Comparison of ENCODE assay signal across 15 cellular contexts in the genomic region with DNA sequence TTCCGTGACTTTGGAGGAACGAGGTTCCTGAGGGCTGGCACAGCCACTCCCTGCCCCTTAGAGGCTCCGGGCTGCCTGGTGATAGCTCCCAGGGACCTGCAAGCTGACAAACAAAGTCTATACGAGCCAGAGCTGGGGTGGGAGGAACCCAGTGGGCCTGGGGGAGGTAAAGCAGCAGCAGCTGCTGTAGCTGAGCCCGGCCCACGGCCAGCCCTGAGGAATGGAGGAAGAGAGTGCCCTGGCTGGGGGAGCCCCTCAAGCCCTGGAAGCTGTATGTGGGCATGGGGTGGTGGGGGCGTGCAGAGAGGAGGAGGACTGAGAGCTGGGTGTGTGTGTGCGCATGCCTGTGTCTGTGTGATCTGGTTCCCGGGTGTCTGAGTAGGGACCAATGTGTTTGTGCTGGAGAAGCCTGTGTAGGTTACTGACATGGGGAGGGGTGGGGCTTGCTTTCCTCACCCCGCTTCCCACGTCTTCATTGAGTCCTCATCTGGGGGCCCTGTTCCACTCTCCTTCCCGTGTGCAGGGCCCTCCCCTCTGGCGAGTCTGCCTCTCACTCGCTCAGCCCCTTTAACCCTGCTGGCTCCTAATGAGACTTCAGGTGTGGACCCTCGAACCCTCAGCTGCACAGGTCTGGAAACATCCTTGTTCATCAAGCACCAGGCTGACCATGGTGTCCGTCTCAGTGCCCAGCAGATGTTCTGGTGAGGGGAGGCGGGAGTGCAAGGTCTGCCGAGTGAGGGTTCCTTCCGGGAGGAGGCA. TPM values are rescaled to one million over a fixed set of nuclear protein-coding genes. Genes with fewer than 3 reads are reported as not detected.
DNase-seq lines count a peak whose midpoint lies in the region; FAIRE-seq and TF ChIP-seq lines count a peak whose summit lies in the region.
"Had no signal": no experiment of that assay in that cellular context is flagged by ENCODE, and none has a peak within 500 bp of the region (broad histone marks: within the 10 kb centered on the region; RNA-seq: fewer than 3 reads in every experiment).

No MANE protein-coding gene starts in this region.

- H3K4me3 Mint-ChIP-seq in dendritic cell treated with granulocyte-macrophage colony-stimulating factor and Interleukin-4, amounts not matched to agents 40 ng/mL and 50 ng/mL, for 4 days, result no peak overlapping the region
- H3K4me3 Mint-ChIP-seq: activated naive CD8-positive, alpha-beta T cell had no signal

- no peaks in the 10 kb centered on the region for H3K27me3 ChIP-seq in mesendoderm (ENCODE audit: insufficient read depth, low read length, poor library complexity)

- no peak overlapping the region for H4K5ac ChIP-seq in mesendoderm (ENCODE audit: low read length)

- no peaks in the 10 kb centered on the region for H3K79me2 ChIP-seq in mesendoderm (ENCODE audit: control insufficient read depth, insufficient read depth, low read length)

- H3K23ac ChIP-seq in mesendoderm (ENCODE audit: low read length), result peak overlapping the region; percentile 45

- no peak overlapping the region for H2BK15ac ChIP-seq in mesendoderm (replicated peaks; ENCODE audit: low read depth)

- no peak for TF ChIP-seq POLR2A in GM12892 (IDR thresholded peaks at IDR 0.05; ENCODE audit: low read depth, low read length)

- no CpG with 5 or more reads among the region's 19 CpGs for WGBS in mesendoderm (ENCODE audit: extremely low coverage, insufficient coverage, low lambda C conversion rate)

- H3K4me3 ChIP-seq in mesendoderm (ENCODE audit: low read length), result no peak overlapping the region
- H3K4me3 ChIP-seq: A549, SK-N-MC had no signal

- H3K56ac ChIP-seq in mesendoderm (ENCODE audit: low read length), result peak overlapping the region; percentile 60

- peak overlapping the region; percentile 90 for H2AK5ac ChIP-seq in mesendoderm (ENCODE audit: low read length)

- H3K9me3 Mint-ChIP-seq in dendritic cell treated with granulocyte-macrophage colony-stimulating factor and Interleukin-4, amounts not matched to agents 40 ng/mL and 50 ng/mL, for 4 days, result no peaks in the 10 kb centered on the region

- no peaks in the 10 kb centered on the region for H3K27me3 Mint-ChIP-seq in dendritic cell treated with granulocyte-macrophage colony-stimulating factor and Interleukin-4, amounts not matched to agents 40 ng/mL and 50 ng/mL, for 4 days
- H3K27me3 Mint-ChIP-seq: activated naive CD8-positive, alpha-beta T cell had no signal

- H3K27ac ChIP-seq in mesendoderm (ENCODE audit: low read depth, low read length) (no peak overlapping the region), temporal lobe (ENCODE audit: low read depth, low read length) (peak overlapping the region; percentile 59)
- H3K27ac ChIP-seq: A549, SK-N-MC had no signal

- peaks cover 5% of the 10 kb centered on the region for H3K4me1 ChIP-seq in mesendoderm (ENCODE audit: control insufficient read depth, low read depth, low read length)
- H3K4me1 ChIP-seq: A549 had no signal

- no peak for FAIRE-seq in GM12892 (lab: Jason Lieb, UNC)
- FAIRE-seq: A549 had no signal

- no peak overlapping the region for H4K8ac ChIP-seq in mesendoderm (ENCODE audit: low read depth, low read length)

- H3K4me2 ChIP-seq in mesendoderm (ENCODE audit: low read length), result no peak overlapping the region
- H3K4me2 ChIP-seq: A549 had no signal

- H3K18ac ChIP-seq in mesendoderm (ENCODE audit: low read length), result no peak overlapping the region

- no peaks in the 10 kb centered on the region for H3K36me3 ChIP-seq in mesendoderm (ENCODE audit: control insufficient read depth, insufficient read depth, low read length)

- H3K9ac ChIP-seq in mesendoderm (ENCODE audit: low read length), result peak overlapping the region; percentile 34

- DNase-seq in NCI-H2029 (lab: John Stamatoyannopoulos, UW), result peak; percentile 16
- no peak for DNase-seq in NCI-H2029 treated with DMSO at 0.1 percent for 48 hours (lab: John Stamatoyannopoulos, UW)
- no peak for DNase-seq in mesendoderm
- DNase-seq in RKO (ENCODE audit: low spot score), result no peak
- DNase-seq in GM12892 (ENCODE audit: insufficient read length), result no peak
- DNase-seq in activated CD4-positive, CD25-positive, alpha-beta regulatory T cell (lab: John Stamatoyannopoulos, UW), result no peak
- DNase-seq: activated CD4-positive, alpha-beta T cell treated with anti-CD3 and anti-CD28 coated beads for 48 hours; effector CD4-positive, alpha-beta T cell; Kasumi-1; NCI-H526 treated with DMSO at 0.1 percent for 48 hours had no signal

- H3K4me1 Mint-ChIP-seq in dendritic cell treated with granulocyte-macrophage colony-stimulating factor and Interleukin-4, amounts not matched to agents 40 ng/mL and 50 ng/mL, for 4 days (ENCODE audit: low read depth), result peaks cover 75% of the 10 kb centered on the region

- intact Hi-C loops in dendritic cell treated with granulocyte-macrophage colony-stimulating factor and Interleukin-4, amounts not matched to agents 40 ng/mL and 50 ng/mL, for 4 days (cut with micrococcal nuclease), result no loop called here

- peaks cover 7% of the 10 kb centered on the region for H3K79me1 ChIP-seq in mesendoderm (ENCODE audit: low read length)

- H3K4ac ChIP-seq in mesendoderm (ENCODE audit: low read depth, low read length), result no peak overlapping the region

- H3K27ac Mint-ChIP-seq in dendritic cell treated with granulocyte-macrophage colony-stimulating factor and Interleukin-4, amounts not matched to agents 40 ng/mL and 50 ng/mL, for 4 days, result peak overlapping the region; percentile 73
- H3K27ac Mint-ChIP-seq: activated naive CD8-positive, alpha-beta T cell had no signal

- H2BK120ac ChIP-seq in mesendoderm (ENCODE audit: low read depth, low read length), result no peak overlapping the region

- peaks cover 6% of the 10 kb centered on the region for H3K36me3 Mint-ChIP-seq in dendritic cell treated with granulocyte-macrophage colony-stimulating factor and Interleukin-4, amounts not matched to agents 40 ng/mL and 50 ng/mL, for 4 days (ENCODE audit: low read depth)
- H3K36me3 Mint-ChIP-seq: activated naive CD8-positive, alpha-beta T cell had no signal

- no peak overlapping the region for H2BK5ac ChIP-seq in mesendoderm (ENCODE audit: low read length)

RNA-seq across cellular contexts. Expression of a gene that starts 10.8 kb away (rescaled TPM):
- polyA plus RNA-seq in mesendoderm (2013, experiment 1 of 2), result 8.4 TPM
- 8.7 TPM for polyA plus RNA-seq in mesendoderm (2013, experiment 2 of 2)
- 9.1 TPM for total RNA-seq in temporal lobe
- 4.3 TPM for polyA plus RNA-seq in GM12892 (2012; ENCODE audit: missing spikeins)
